ENCODE assay signal across 8 cellular contexts in genomic region chr5:80655231-80655784, GRCh38. TPM values are rescaled to one million over a fixed set of nuclear protein-coding genes. Genes with fewer than 3 reads are reported as not detected.
DNase-seq lines count a peak whose midpoint lies in the region; ATAC-seq and TF ChIP-seq lines count a peak whose summit lies in the region.

No MANE protein-coding gene starts in this region.

- ATAC-seq in heart left ventricle (no peak), Right ventricle myocardium inferior (no peak)
- ATAC-seq in activated naive CD4-positive, alpha-beta T cell treated with anti-CD3 and anti-CD28 coated beads, Interleukin-2, amount 50 U/mL, for 72 hours: no peak

- TF ChIP-seq CTCF in heart left ventricle (IDR thresholded peaks at IDR 0.05): no peak
- no peak for TF ChIP-seq CTCF in tibial nerve (IDR thresholded peaks at IDR 0.05)

- 24 to 28% (median 26%) methylated on average over 7 of the region's 7 CpGs for WGBS in heart left ventricle, 4 donors
- 21 to 26% methylated on average over 7 of the region's 7 CpGs for WGBS in tibial nerve, 2 donors

- H3K27ac ChIP-seq in heart left ventricle (peak overlapping the region; percentile 37 to 99 (median 96)), tibial nerve (peak overlapping the region; percentile 91 to 95 (median 91))

- intact Hi-C loops in heart left ventricle (cut with DNase I) (no loop called here), Right ventricle myocardium inferior (cut with DNase I) (loop anchor here (10.0 kb wide), 1 partner anchor 251 kb away; the partner anchor contains the start of gene ZFYVE16)

- no peaks in the 10 kb centered on the region for H3K9me3 ChIP-seq in heart left ventricle
- H3K9me3 ChIP-seq in tibial nerve: no peaks in the 10 kb centered on the region

- H3K4me1 ChIP-seq in heart left ventricle (peaks cover 3 to 30% (median 17%) of the 10 kb centered on the region in 12 donors), tibial nerve (peaks cover 0 to 22% (median 15%) of the 10 kb centered on the region in 4 donors)

- peak overlapping the region; percentile 89 to 92 for H3K27ac Mint-ChIP-seq in activated naive CD4-positive, alpha-beta T cell treated with anti-CD3 and anti-CD28 coated beads, Interleukin-2, amount 50 U/mL, for 72 hours

- no peak for TF ChIP-seq POLR2A in heart left ventricle (IDR thresholded peaks at IDR 0.05)
- TF ChIP-seq POLR2A in tibial nerve (IDR thresholded peaks at IDR 0.05): no peak

- H3K4me3 ChIP-seq in heart left ventricle (peak overlapping the region; percentile 73 to 100 (median 98)), tibial nerve (peak overlapping the region; percentile 71 to 95 (median 92))

- H3K27me3 ChIP-seq in heart left ventricle (no peaks in the 10 kb centered on the region), tibial nerve (no peaks in the 10 kb centered on the region)

- H3K9me3 Mint-ChIP-seq in activated naive CD4-positive, alpha-beta T cell treated with anti-CD3 and anti-CD28 coated beads, Interleukin-2, amount 50 U/mL, for 72 hours: no peaks in the 10 kb centered on the region

- H3K36me3 Mint-ChIP-seq in activated naive CD4-positive, alpha-beta T cell treated with anti-CD3 and anti-CD28 coated beads, Interleukin-2, amount 50 U/mL, for 72 hours: peaks cover 26 to 40% of the 10 kb centered on the region in 2 donors

- DNase-seq in heart left ventricle (no peak), Right ventricle myocardium inferior (ENCODE audit: missing footprints) (no peak), kidney tubule cell (ENCODE audit: low spot score) (peak; percentile 30), tibial nerve (ENCODE audit: low spot score in 2 of 2) (no peak), NCI-H1105 (lab: John Stamatoyannopoulos, UW) (no peak), NCI-H1436 (lab: John Stamatoyannopoulos, UW) (no peak), GM19238 (ENCODE audit: insufficient read length, low spot score) (no peak)
- no peak for DNase-seq in activated naive CD4-positive, alpha-beta T cell treated with anti-CD3 and anti-CD28 coated beads, Interleukin-2, amount 50 U/mL, for 72 hours (ENCODE audit: low spot score in 2 of 2)

- no peak for TF ChIP-seq EP300 in tibial nerve (IDR thresholded peaks at IDR 0.05)

- H3K36me3 ChIP-seq in heart left ventricle (peaks cover 0 to 42% (median 35%) of the 10 kb centered on the region in 9 donors), tibial nerve (peaks cover 0 to 39% (median 0%) of the 10 kb centered on the region in 3 donors)

RNA-seq across cellular contexts. Expression of gene DHFR, which starts 0.5 kb away (rescaled TPM):
- 10 to 100 TPM in 5 of 9 donors, 1 to 10 TPM in 4; 1.6 to 18.9 (median 11.6) TPM for total RNA-seq in heart left ventricle
- polyA plus RNA-seq in heart left ventricle: 1 to 10 TPM; 8.1 to 9.6 TPM
- 11.1 TPM for total RNA-seq in Right ventricle myocardium inferior
- 10 to 100 TPM; 81.0 to 89.6 TPM for total RNA-seq in activated naive CD4-positive, alpha-beta T cell treated with anti-CD3 and anti-CD28 coated beads, Interleukin-2, amount 50 U/mL, for 72 hours
- total RNA-seq in tibial nerve: 10 to 100 TPM in 3 of 4 donors, 1 to 10 TPM in 1; 4.8 to 20.8 (median 12.0) TPM

RNA-seq across cellular contexts. Expression of gene MSH3, which starts 0.9 kb away (rescaled TPM):
- total RNA-seq in heart left ventricle: 10 to 100 TPM in 4 of 9 donors, 1 to 10 TPM in 5; 6.0 to 15.8 (median 9.2) TPM
- 1 to 10 TPM; 2.9 to 4.8 TPM for polyA plus RNA-seq in heart left ventricle
- total RNA-seq in Right ventricle myocardium inferior: 10.4 TPM
- 10 to 100 TPM; 22.5 to 23.2 TPM for total RNA-seq in activated naive CD4-positive, alpha-beta T cell treated with anti-CD3 and anti-CD28 coated beads, Interleukin-2, amount 50 U/mL, for 72 hours
- 10 to 100 TPM in 3 of 4 donors, 1 to 10 TPM in 1; 8.8 to 16.8 (median 12.4) TPM for total RNA-seq in tibial nerve
